ENCODE assay signal across 1 cellular context in genomic region chr4:25883565-25883964, GRCh38.
TF ChIP-seq lines count a peak whose summit lies in the region.

No MANE protein-coding gene starts in this region.

TF ChIP-seq in IMR-90, 13 proteins besides CTCF, POLR2A, EP300 and RAD21:
- TF ChIP-seq FOS (IDR thresholded peaks at IDR 0.05; ENCODE audit: low read depth, low read length), result no peak
- TF ChIP-seq, protein P1, sequence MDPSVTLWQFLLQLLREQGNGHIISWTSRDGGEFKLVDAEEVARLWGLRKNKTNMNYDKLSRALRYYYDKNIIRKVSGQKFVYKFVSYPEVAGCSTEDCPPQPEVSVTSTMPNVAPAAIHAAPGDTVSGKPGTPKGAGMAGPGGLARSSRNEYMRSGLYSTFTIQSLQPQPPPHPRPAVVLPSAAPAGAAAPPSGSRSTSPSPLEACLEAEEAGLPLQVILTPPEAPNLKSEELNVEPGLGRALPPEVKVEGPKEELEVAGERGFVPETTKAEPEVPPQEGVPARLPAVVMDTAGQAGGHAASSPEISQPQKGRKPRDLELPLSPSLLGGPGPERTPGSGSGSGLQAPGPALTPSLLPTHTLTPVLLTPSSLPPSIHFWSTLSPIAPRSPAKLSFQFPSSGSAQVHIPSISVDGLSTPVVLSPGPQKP (IDR thresholded peaks at IDR 0.05; ENCODE audit: borderline replicate concordance, low read depth, low read length), result no peak
- TF ChIP-seq CEBPB (IDR thresholded peaks at IDR 0.05; ENCODE audit: low read depth, low read length), result no peak
- TF ChIP-seq USF2 (IDR thresholded peaks at IDR 0.05; ENCODE audit: low read depth, low read length), result no peak
- no peak for TF ChIP-seq RFX5 (IDR thresholded peaks at IDR 0.05; ENCODE audit: low read depth, low read length)
- TF ChIP-seq CHD1 (IDR thresholded peaks at IDR 0.05; ENCODE audit: low read depth, low read length), result no peak
- no peak for TF ChIP-seq MAFK (IDR thresholded peaks at IDR 0.05; ENCODE audit: low read depth, low read length)
- TF ChIP-seq SMC3 (IDR thresholded peaks at IDR 0.05; ENCODE audit: low read depth, low read length), result no peak
- TF ChIP-seq RCOR1 (IDR thresholded peaks at IDR 0.05; ENCODE audit: insufficient replicate concordance, low read length), result no peak
- TF ChIP-seq MXI1 (IDR thresholded peaks at IDR 0.05; ENCODE audit: borderline replicate concordance, low read depth, low read length), result no peak
- no peak for TF ChIP-seq MAZ (IDR thresholded peaks at IDR 0.05; ENCODE audit: borderline replicate concordance, low read depth, low read length)
- TF ChIP-seq BHLHE40 (IDR thresholded peaks at IDR 0.05; ENCODE audit: low read depth, low read length), result no peak
- no peak for TF ChIP-seq NFE2L2 (IDR thresholded peaks at IDR 0.05; ENCODE audit: low read depth, low read length)
